ENCODE assay signal across 8 cellular contexts in the genomic region with DNA sequence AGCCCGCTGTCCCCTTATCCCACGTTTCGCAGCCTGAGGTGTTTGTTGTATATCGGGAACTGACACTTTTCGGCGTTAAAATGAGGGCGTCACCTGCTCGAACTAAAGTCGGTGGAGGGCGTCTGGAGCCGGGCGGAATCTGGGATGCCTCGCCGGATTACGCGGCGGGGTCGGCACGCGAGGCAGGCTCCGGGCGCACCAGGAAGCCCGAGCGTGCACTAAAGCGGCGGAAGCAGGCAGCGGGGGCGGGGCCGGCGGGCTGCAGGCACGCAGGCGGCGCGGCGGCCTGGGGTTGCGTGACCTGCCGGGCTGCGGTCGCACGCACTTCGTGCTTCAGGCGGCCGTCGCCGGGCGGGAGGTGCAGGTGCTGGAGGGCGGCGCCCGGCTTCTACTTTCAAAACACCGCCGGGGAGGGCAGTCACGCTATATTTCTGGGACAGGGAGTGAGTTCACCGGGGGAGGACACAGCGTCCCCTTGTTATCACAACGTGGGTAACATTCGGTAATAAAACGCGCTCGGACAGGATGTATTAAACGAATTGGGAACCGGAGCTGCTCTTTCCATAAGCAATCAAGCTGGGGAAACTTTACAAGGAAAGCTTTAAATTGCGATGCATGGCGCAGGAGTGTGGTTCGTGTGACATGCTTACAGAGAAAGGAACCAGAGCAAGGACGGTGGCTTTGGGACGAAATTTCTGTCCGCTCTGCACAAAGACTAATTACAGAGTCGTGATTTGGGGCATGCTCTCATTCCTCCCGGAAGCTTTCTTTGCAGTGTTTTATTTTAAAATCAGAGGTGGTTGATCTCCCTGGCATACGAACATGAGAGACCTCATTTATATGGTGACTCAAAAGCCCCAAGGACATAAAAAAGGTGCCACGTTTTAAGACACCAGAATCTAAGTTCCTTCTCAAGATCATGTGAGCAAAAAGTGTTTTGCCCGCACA. TPM values are rescaled to one million over a fixed set of nuclear protein-coding genes. Genes with fewer than 3 reads are reported as not detected.
DNase-seq lines count a peak whose midpoint lies in the region; ATAC-seq and TF ChIP-seq lines count a peak whose summit lies in the region.

No MANE protein-coding gene starts in this region.

- no peaks in the 10 kb centered on the region for H3K27me3 Mint-ChIP-seq in activated naive CD8-positive, alpha-beta T cell

- no peaks in the 10 kb centered on the region for H3K4me1 ChIP-seq in ES-I3 (ENCODE audit: insufficient read depth, low read length)
- H3K4me1 ChIP-seq in parathyroid adenoma = peaks cover 35% of the 10 kb centered on the region
- H3K4me1 ChIP-seq in transverse colon = peaks cover 9 to 38% (median 21%) of the 10 kb centered on the region in 4 donors

- peak; percentile 89 for TF ChIP-seq EP300 in transverse colon (IDR thresholded peaks at IDR 0.05; ENCODE audit: low read depth)

- no peaks in the 10 kb centered on the region for H3K27me3 ChIP-seq in parathyroid adenoma (ENCODE audit: control insufficient read depth, insufficient read depth, low read length)
- H3K27me3 ChIP-seq in transverse colon = no peaks in the 10 kb centered on the region

- in situ Hi-C loops in transverse colon (cut with MboI; ENCODE audit: low pct_ligation_motif_present in 1 of 4, low pct_unique_long_range_greater_than_20kb in 1 of 4, low sequenced_read_pairs in 3 of 4) = loop anchor here in 3 of 4 donors (10.0 to 25.0 kb wide), 3 partner anchors 132 to 268 kb away; a partner anchor contains a TSS

- no peaks in the 10 kb centered on the region for H3K79me2 ChIP-seq in parathyroid adenoma

- H2AFZ ChIP-seq in parathyroid adenoma = peak overlapping the region; percentile 75

- peak overlapping the region; percentile 70 for H3K4me3 ChIP-seq in parathyroid adenoma (ENCODE audit: low read depth, low read length)
- H3K4me3 ChIP-seq in transverse colon = peak overlapping the region; percentile 35 to 65 (median 56)

- H3K9ac ChIP-seq in ES-I3 (ENCODE audit: low read depth, low read length) (peak overlapping the region; percentile 43; the same call in 1 of the 2 replicates), parathyroid adenoma (peak overlapping the region; percentile 98)

- H3K27ac ChIP-seq in parathyroid adenoma (peak overlapping the region; percentile 98), transverse colon (peak overlapping the region; percentile 84 to 91 (median 88))

- H3K4me3 Mint-ChIP-seq in activated naive CD8-positive, alpha-beta T cell = peak overlapping the region; percentile 90

- DNase-seq in Kasumi-1 (lab: John Stamatoyannopoulos, UW) (peak; percentile 49 to 76), Right ventricle myocardium inferior (ENCODE audit: missing footprints) (peak; percentile 95), transverse colon (peak; percentile 91)

- TF ChIP-seq POLR2A in transverse colon (IDR thresholded peaks at IDR 0.05) = peak; percentile 79

- TF ChIP-seq CTCF in parathyroid adenoma (IDR thresholded peaks at IDR 0.05) (peak; percentile 51), transverse colon (IDR thresholded peaks at IDR 0.05) (peak in 2 of 5 experiments; percentile 10 to 15)

- intact Hi-C loops in Right ventricle myocardium inferior (cut with DNase I) = loop anchor here (2.0 to 5.0 kb wide), 3 partner anchors 142 to 320 kb away; a partner anchor contains a TSS
- intact Hi-C loops in transverse colon (cut with DNase I; ENCODE audit: low total_unique reads) = no loop called here

- WGBS in transverse colon (ENCODE audit: low coverage in 1 of 2), 2 donors = 2 to 32% methylated on average over 3 to 65 of the region's 72 CpGs

- H3K9me3 ChIP-seq in ES-I3 (ENCODE audit: control insufficient read depth, insufficient read depth, low read length) (no peaks in the 10 kb centered on the region), parathyroid adenoma (ENCODE audit: control insufficient read depth, low read length) (no peaks in the 10 kb centered on the region), transverse colon (no peaks in the 10 kb centered on the region)

- H3K4me2 ChIP-seq in parathyroid adenoma (ENCODE audit: low read length) = peak overlapping the region; percentile 90

- H3K9me3 Mint-ChIP-seq in activated naive CD8-positive, alpha-beta T cell (ENCODE audit: low read depth) = no peaks in the 10 kb centered on the region

- H3K27ac Mint-ChIP-seq in activated naive CD8-positive, alpha-beta T cell = peak overlapping the region; percentile 98

- H3K36me3 Mint-ChIP-seq in activated naive CD8-positive, alpha-beta T cell = peaks cover 7% of the 10 kb centered on the region

- ATAC-seq in GM21825 (IDR thresholded peaks at IDR 0.05; ENCODE audit: unreplicated experiment) = peak; percentile 71
- peak; percentile 89 for ATAC-seq in SK-N-SH treated with all-trans-retinoic acid at 6 μM for 48 hours
- peak; percentile 95 for ATAC-seq in Right ventricle myocardium inferior

- peaks cover 34% of the 10 kb centered on the region for H3K4me1 Mint-ChIP-seq in activated naive CD8-positive, alpha-beta T cell (ENCODE audit: low read depth)

- H3K36me3 ChIP-seq in ES-I3 (ENCODE audit: insufficient read depth, low read length) = no peaks in the 10 kb centered on the region
- no peaks in the 10 kb centered on the region for H3K36me3 ChIP-seq in parathyroid adenoma (ENCODE audit: control insufficient read depth, insufficient read depth, low read length)
- no peaks in the 10 kb centered on the region for H3K36me3 ChIP-seq in transverse colon

TF ChIP-seq in SK-N-SH treated with all-trans-retinoic acid at 6 μM for 48 hours, 23 proteins besides CTCF, POLR2A, EP300 and RAD21:
- 0 out of 2 replicates have a peak, but pooled peaks have one; percentile 51 for TF ChIP-seq ZFP3 (CRISPR knock-in tag; IDR thresholded peaks at IDR 0.05)
- peak; percentile 46; the same call in 1 of the 2 replicates for TF ChIP-seq CSDC2 (CRISPR knock-in tag; IDR thresholded peaks at IDR 0.05)
- TF ChIP-seq RARB (CRISPR knock-in tag; IDR thresholded peaks at IDR 0.05) = no peak
- TF ChIP-seq, protein P1, sequence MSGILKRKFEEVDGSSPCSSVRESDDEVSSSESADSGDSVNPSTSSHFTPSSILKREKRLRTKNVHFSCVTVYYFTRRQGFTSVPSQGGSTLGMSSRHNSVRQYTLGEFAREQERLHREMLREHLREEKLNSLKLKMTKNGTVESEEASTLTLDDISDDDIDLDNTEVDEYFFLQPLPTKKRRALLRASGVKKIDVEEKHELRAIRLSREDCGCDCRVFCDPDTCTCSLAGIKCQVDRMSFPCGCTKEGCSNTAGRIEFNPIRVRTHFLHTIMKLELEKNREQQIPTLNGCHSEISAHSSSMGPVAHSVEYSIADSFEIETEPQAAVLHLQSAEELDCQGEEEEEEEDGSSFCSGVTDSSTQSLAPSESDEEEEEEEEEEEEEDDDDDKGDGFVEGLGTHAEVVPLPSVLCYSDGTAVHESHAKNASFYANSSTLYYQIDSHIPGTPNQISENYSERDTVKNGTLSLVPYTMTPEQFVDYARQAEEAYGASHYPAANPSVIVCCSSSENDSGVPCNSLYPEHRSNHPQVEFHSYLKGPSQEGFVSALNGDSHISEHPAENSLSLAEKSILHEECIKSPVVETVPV (CRISPR knock-in tag; IDR thresholded peaks at IDR 0.05) = no peak
- TF ChIP-seq ZNF70 (CRISPR knock-in tag; IDR thresholded peaks at IDR 0.05) = no peak

RNA-seq across cellular contexts. Expression of a gene that starts 9.1 kb away (rescaled TPM):
- total RNA-seq in Right ventricle myocardium inferior = 0.78 TPM
- 1 to 10 TPM in 1 of 4 donors, under 1 TPM in 2, not detected in 1; 0.40 to 3.3 (median 0.96) TPM for total RNA-seq in transverse colon

Comparison
In these comparisons a context has a peak if more than half of its experiments do, and no peak if none do; other contexts are left out.
1. Peak in every context shown above with its lines: DNase-seq, ATAC-seq, H3K4me3 ChIP-seq and H3K27ac ChIP-seq.